Comparison of ENCODE assay signal across 30 cellular contexts in genomic region chr11:128917144-128917684, GRCh38. TPM values are rescaled to one million over a fixed set of nuclear protein-coding genes. Genes with fewer than 3 reads are reported as not detected.
DNase-seq lines count a peak whose midpoint lies in the region; ATAC-seq and TF ChIP-seq lines count a peak whose summit lies in the region.
"Had no signal": no experiment of that assay in that cellular context is flagged by ENCODE, and none has a peak within 500 bp of the region (broad histone marks: within the 10 kb centered on the region; RNA-seq: fewer than 3 reads in every experiment).

No MANE protein-coding gene starts in this region.

- H3K27me3 ChIP-seq in left ventricle myocardium inferior (ENCODE audit: low read depth) (peaks cover 6% of the 10 kb centered on the region), osteoblast (ENCODE audit: insufficient read depth, low read length) (peaks cover 26% of the 10 kb centered on the region)
- H3K27me3 ChIP-seq: vagina had no signal

- H3K4me3 ChIP-seq in left ventricle myocardium inferior (no peak overlapping the region), osteoblast (ENCODE audit: insufficient read depth, low read length) (no peak overlapping the region)
- H3K4me3 ChIP-seq: A549, vagina had no signal

- H3K9me3 ChIP-seq in left ventricle myocardium inferior (replicated peaks) (no peaks in the 10 kb centered on the region), osteoblast (ENCODE audit: low read depth, low read length) (no peaks in the 10 kb centered on the region)
- H3K9me3 ChIP-seq: A549, vagina had no signal

- no peak overlapping the region for H2AFZ ChIP-seq in osteoblast (ENCODE audit: low read length)

- intact Hi-C loops in left ventricle myocardium inferior (cut with micrococcal nuclease) (no loop called here), left cardiac atrium (cut with DNase I) (no loop called here), sciatic nerve (cut with DNase I) (no loop called here)

- H3K4me1 ChIP-seq in left ventricle myocardium inferior (peaks cover 20% of the 10 kb centered on the region), osteoblast (ENCODE audit: insufficient read depth, low read length) (no peaks in the 10 kb centered on the region)
- H3K4me1 ChIP-seq: A549 had no signal

- no peaks in the 10 kb centered on the region for H4K20me1 ChIP-seq in osteoblast (ENCODE audit: insufficient read depth, low read length)

- H3K27ac ChIP-seq in left ventricle myocardium inferior (replicated peaks) = no peak overlapping the region
- H3K27ac ChIP-seq in osteoblast (ENCODE audit: low read depth, low read length) = no peak overlapping the region
- H3K27ac ChIP-seq: A549, epithelial cell of prostate, vagina had no signal

- H3K4me2 ChIP-seq in osteoblast (ENCODE audit: insufficient read depth, low read length) = no peak overlapping the region
- H3K4me2 ChIP-seq: A549 had no signal

- H3K36me3 ChIP-seq in left ventricle myocardium inferior (no peaks in the 10 kb centered on the region), osteoblast (ENCODE audit: insufficient read depth, low read length) (no peaks in the 10 kb centered on the region)
- H3K36me3 ChIP-seq: vagina had no signal

- TF ChIP-seq CTCF in left ventricle myocardium inferior (IDR thresholded peaks at IDR 0.05; ENCODE audit: borderline replicate concordance) = no peak
- no peak for TF ChIP-seq CTCF in osteoblast (IDR thresholded peaks at IDR 0.05; ENCODE audit: extremely low read depth, low read depth, low read length)

- no peaks in the 10 kb centered on the region for H3K79me2 ChIP-seq in osteoblast (ENCODE audit: insufficient read depth, low read length)

- ATAC-seq in left cardiac atrium = no peak
- peak; percentile 47 for ATAC-seq in GM21576 (IDR thresholded peaks at IDR 0.05; ENCODE audit: unreplicated experiment)
- ATAC-seq in HG03432 (IDR thresholded peaks at IDR 0.05; ENCODE audit: unreplicated experiment) = peak; percentile 58
- no peak for ATAC-seq in sciatic nerve
- ATAC-seq: A549; activated naive CD8-positive, alpha-beta T cell treated with anti-CD3 and anti-CD28 coated beads, Interleukin-2, amount 50 U/mL, for 24 hours; SK-N-SH treated with all-trans-retinoic acid at 6 μM for 48 hours had no signal

- DNase-seq in left ventricle myocardium inferior (peak; percentile 0), left cardiac atrium (no peak), osteoblast (ENCODE audit: insufficient read length, low spot score, missing footprints) (peak; percentile 26), sciatic nerve (ENCODE audit: low spot score) (no peak), T1000 (lab: John Stamatoyannopoulos, UW) (no peak), NCI-H1436 treated with DMSO at 0.1 percent for 48 hours (lab: John Stamatoyannopoulos, UW) (no peak)
- DNase-seq: activated B cell treated with CpG ODN at 0.5 μM for 24 hours; activated CD4-positive, alpha-beta T cell treated with anti-CD3 and anti-CD28 coated beads, Interleukin-2, amount 50 U/mL, for 48 hours; activated gamma-delta T cell; activated naive CD8-positive, alpha-beta T cell treated with anti-CD3 and anti-CD28 coated beads, Interleukin-2, amount 50 U/mL, for 24 hours; CD8-positive, alpha-beta memory T cell; glutamatergic neuron; mesenchymal stem cell; NCI-H1092 treated with DMSO at 0.1 percent for 48 hours; NCI-H2029; NCI-H2227 treated with DMSO at 0.1 percent for 48 hours; NCI-H69; occipital lobe; retina; RPMI8226; stimulated activated CD4-positive, alpha-beta T cell treated with anti-CD3 and anti-CD28 coated beads, Interleukin-12 subunit alpha, Interleukin-12 subunit beta, amount 100 ng/mL, for 4 hours; stimulated activated CD4-positive, alpha-beta T cell treated with anti-CD3 and anti-CD28 coated beads, Interleukin-4, amount 100 ng/mL, for 4 hours; stimulated activated naive CD4-positive, alpha-beta T cell treated with Interleukin-2 at 50 U/mL for 16 hours; T-helper 9 cell had no signal

RNA-seq across cellular contexts. Expression of gene TP53AIP1, which starts 25.5 kb away (rescaled TPM):
- total RNA-seq in left ventricle myocardium inferior (not detected), left cardiac atrium (not detected), osteoblast (under 0.01 TPM in 1 of 2 replicates, not detected in the other), sciatic nerve (not detected)
- total RNA-seq: activated B cell treated with CpG ODN at 0.5 μM for 24 hours; CD8-positive, alpha-beta memory T cell had no signal

RNA-seq across cellular contexts. Expression of gene KCNJ5, which starts 26.1 kb away (rescaled TPM):
- 5.4 TPM for total RNA-seq in left ventricle myocardium inferior
- 10 to 100 TPM in 1 of 2 donors, 1 to 10 TPM in 1; 6.1 to 15.6 TPM for total RNA-seq in left cardiac atrium
- 0.29 and 0.36 TPM in 2 replicates for total RNA-seq in osteoblast
- total RNA-seq in sciatic nerve = 2.5 TPM
- total RNA-seq: activated B cell treated with CpG ODN at 0.5 μM for 24 hours had no signal

RNA-seq across cellular contexts. Expression of gene KCNJ1, which starts 50.1 kb away (rescaled TPM):
- total RNA-seq in left ventricle myocardium inferior (not detected), left cardiac atrium (not detected), osteoblast (not detected in 2 replicates), sciatic nerve (0.13 TPM)
- total RNA-seq: activated B cell treated with CpG ODN at 0.5 μM for 24 hours; CD8-positive, alpha-beta memory T cell; occipital lobe had no signal

Comparison
In these comparisons a context has a peak if more than half of its experiments do, and no peak if none do; other contexts are left out.
1. DNase-seq: peak in left ventricle myocardium inferior (single experiment) and osteoblast (single experiment); none in left cardiac atrium (single experiment), sciatic nerve (single experiment), T1000 (single experiment) and NCI-H1436 treated with DMSO at 0.1 percent for 48 hours (single experiment).
2. ATAC-seq: peak in GM21576 (single experiment) and HG03432 (single experiment); none in left cardiac atrium (0 of 2) and sciatic nerve (single experiment).